ENCODE assay signal across 33 cellular contexts in genomic region chr16:13483121-13483520, GRCh38.
"Had no signal": no experiment of that assay in that cellular context is flagged by ENCODE, and none has a peak within 500 bp of the region (broad histone marks: within the 10 kb centered on the region; RNA-seq: fewer than 3 reads in every experiment).

No MANE protein-coding gene starts in this region.

- H3K27ac ChIP-seq: ascending aorta, VCaP had no signal

- H3K36me3 Mint-ChIP-seq: activated CD4-positive, alpha-beta memory T cell treated with anti-CD3 and anti-CD28 coated beads for 36 hours; activated naive CD4-positive, alpha-beta T cell treated with anti-CD3 and anti-CD28 coated beads, Interleukin-2, amount 50 U/mL, for 72 hours; activated naive CD8-positive, alpha-beta T cell treated with anti-CD3 and anti-CD28 coated beads for 36 hours; brain had no signal

- H3K4me3 Mint-ChIP-seq: activated B cell treated with CpG ODN at 0.5 μM for 24 hours; activated CD4-positive, alpha-beta memory T cell treated with anti-CD3 and anti-CD28 coated beads for 36 hours; activated CD4-positive, alpha-beta T cell treated with anti-CD3 and anti-CD28 coated beads, Interleukin-2, amount 10 ng/mL, durations not matched to agents 24 days and 14 days; activated CD8-positive, alpha-beta T cell treated with anti-CD3 and anti-CD28 coated beads for 36 hours; activated naive CD4-positive, alpha-beta T cell treated with anti-CD3 and anti-CD28 coated beads for 36 hours; activated naive CD8-positive, alpha-beta T cell treated with anti-CD3 and anti-CD28 coated beads for 36 hours; activated T-cell treated with anti-CD3 and anti-CD28 coated beads, Interleukin-2, amount 50 U/mL, for 4 hours; activated T-cell treated with anti-CD3 and anti-CD28 coated beads, Interleukin-2, amount 50 U/mL, for 72 hours; activated T-helper 1 cell treated with anti-CD3 and anti-CD28 coated beads, Interleukin-12 subunit alpha, Interleukin-12 subunit beta, Interleukin-2, Interleukin-4 antibody, amounts not matched to agents 30 ng/mL and 10 ng/mL and 1 ng/mL, durations not matched to agents 14 hours and 24 hours and 36 hours; activated T-helper 17 cell treated with anti-CD3 and anti-CD28 coated beads, Interleukin-2, amount 50 U/mL, for 72 hours; brain; T-helper 1 cell treated with Interleukin-12 subunit alpha and Interleukin-12 subunit beta and Interleukin-4 antibody, amounts not matched to agents 30 μg/mL and 1 μg/mL, for 36 hours; T-helper 2 cell treated with Interferon-gamma antibody and Interleukin-4, amounts not matched to agents 5 μg/mL and 100 μg/mL, for 36 hours had no signal

- H3K27ac Mint-ChIP-seq: activated B cell treated with CpG ODN at 0.5 μM for 24 hours; activated CD4-positive, alpha-beta memory T cell treated with anti-CD3 and anti-CD28 coated beads for 36 hours; activated CD4-positive, alpha-beta T cell treated with anti-CD3 and anti-CD28 coated beads, Interleukin-2, amount 10 ng/mL, durations not matched to agents 24 days and 14 days; activated CD8-positive, alpha-beta T cell treated with anti-CD3 and anti-CD28 coated beads for 36 hours; activated naive CD4-positive, alpha-beta T cell treated with anti-CD3 and anti-CD28 coated beads for 36 hours; activated naive CD4-positive, alpha-beta T cell treated with anti-CD3 and anti-CD28 coated beads, Interleukin-2, amount 50 U/mL, for 72 hours; activated naive CD8-positive, alpha-beta T cell treated with anti-CD3 and anti-CD28 coated beads for 36 hours; activated T-cell treated with anti-CD3 and anti-CD28 coated beads, Interleukin-2, amount 50 U/mL, for 72 hours; activated T-helper 1 cell treated with anti-CD3 and anti-CD28 coated beads, Interleukin-12 subunit alpha, Interleukin-12 subunit beta, Interleukin-2, Interleukin-4 antibody, amounts not matched to agents 30 ng/mL and 10 ng/mL and 1 ng/mL, durations not matched to agents 14 hours and 24 hours and 36 hours; activated T-helper 17 cell treated with anti-CD3 and anti-CD28 coated beads, Interleukin-2, amount 50 U/mL, for 72 hours; brain; T-helper 1 cell treated with Interleukin-12 subunit alpha and Interleukin-12 subunit beta and Interleukin-4 antibody, amounts not matched to agents 30 μg/mL and 1 μg/mL, for 36 hours; T-helper 2 cell treated with Interferon-gamma antibody and Interleukin-4, amounts not matched to agents 5 μg/mL and 100 μg/mL, for 36 hours had no signal

- H3K4me3 ChIP-seq: ascending aorta had no signal

- DNase-seq: activated B cell treated with CpG ODN at 0.5 μM for 24 hours; activated CD4-positive, alpha-beta memory T cell treated with anti-CD3 and anti-CD28 coated beads for 36 hours; activated CD4-positive, alpha-beta T cell treated with anti-CD3 and anti-CD28 coated beads for 4 hours; activated CD4-positive, alpha-beta T cell treated with anti-CD3 and anti-CD28 coated beads, Interleukin-2, amount 10 ng/mL, durations not matched to agents 24 days and 14 days; activated CD4-positive, alpha-beta T cell treated with anti-CD3 and anti-CD28 coated beads, Interleukin-2, amount 50 U/mL, for 1 hour; activated CD4-positive, alpha-beta T cell treated with anti-CD3 and anti-CD28 coated beads, Interleukin-2, amount 50 U/mL, for 4 hours; activated CD4-positive, CD25-positive, alpha-beta regulatory T cell treated with anti-CD3 and anti-CD28 coated beads, Interleukin-2, amount 50 U/mL, for 72 hours; activated CD8-positive, alpha-beta memory T cell treated with anti-CD3 and anti-CD28 coated beads, Interleukin-2, amount 50 U/mL, for 4 hours; activated CD8-positive, alpha-beta T cell treated with anti-CD3 and anti-CD28 coated beads for 36 hours; activated effector memory CD4-positive, alpha-beta T cell treated with anti-CD3 and anti-CD28 coated beads, Interleukin-2, amount 50 U/mL, for 16 hours; activated gamma-delta T cell treated with Interleukin-2 at 50 U/mL for 16 hours; activated naive CD4-positive, alpha-beta T cell; activated naive CD4-positive, alpha-beta T cell treated with anti-CD3 and anti-CD28 coated beads for 36 hours; activated naive CD4-positive, alpha-beta T cell treated with anti-CD3 and anti-CD28 coated beads, Interleukin-2, amount 50 U/mL, for 16 hours; activated naive CD8-positive, alpha-beta T cell treated with anti-CD3 and anti-CD28 coated beads for 36 hours; activated T-cell treated with anti-CD3 and anti-CD28 coated beads for 4 hours; activated T-cell treated with anti-CD3 and anti-CD28 coated beads, Interleukin-2, amount 50 U/mL, for 1 hour; activated T-cell treated with anti-CD3 and anti-CD28 coated beads, Interleukin-2, amount 50 U/mL, for 4 hours; activated T-cell treated with anti-CD3 and anti-CD28 coated beads, Interleukin-2, amount 50 U/mL, for 72 hours; amygdala; anterior cingulate cortex; central memory CD4-positive, alpha-beta T cell; T-helper 1 cell; T-helper 2 cell; T-helper 9 cell had no signal

- H3K4me1 Mint-ChIP-seq: activated B cell treated with CpG ODN at 0.5 μM for 24 hours; activated CD4-positive, alpha-beta T cell treated with anti-CD3 and anti-CD28 coated beads, Interleukin-2, amount 10 ng/mL, durations not matched to agents 24 days and 14 days; activated naive CD8-positive, alpha-beta T cell treated with anti-CD3 and anti-CD28 coated beads for 36 hours; activated T-helper 17 cell treated with anti-CD3 and anti-CD28 coated beads, Interleukin-2, amount 50 U/mL, for 72 hours had no signal

- H3K27me3 Mint-ChIP-seq: activated B cell treated with CpG ODN at 0.5 μM for 24 hours; activated CD4-positive, alpha-beta memory T cell treated with anti-CD3 and anti-CD28 coated beads for 36 hours; activated CD4-positive, alpha-beta T cell treated with anti-CD3 and anti-CD28 coated beads, Interleukin-2, amount 10 ng/mL, durations not matched to agents 24 days and 14 days; activated CD8-positive, alpha-beta T cell treated with anti-CD3 and anti-CD28 coated beads for 36 hours; activated naive CD8-positive, alpha-beta T cell treated with anti-CD3 and anti-CD28 coated beads for 36 hours; activated T-helper 17 cell treated with anti-CD3 and anti-CD28 coated beads, Interleukin-2, amount 50 U/mL, for 72 hours had no signal
